Comparison of ENCODE assay signal across 18 cellular contexts in the genomic region with DNA sequence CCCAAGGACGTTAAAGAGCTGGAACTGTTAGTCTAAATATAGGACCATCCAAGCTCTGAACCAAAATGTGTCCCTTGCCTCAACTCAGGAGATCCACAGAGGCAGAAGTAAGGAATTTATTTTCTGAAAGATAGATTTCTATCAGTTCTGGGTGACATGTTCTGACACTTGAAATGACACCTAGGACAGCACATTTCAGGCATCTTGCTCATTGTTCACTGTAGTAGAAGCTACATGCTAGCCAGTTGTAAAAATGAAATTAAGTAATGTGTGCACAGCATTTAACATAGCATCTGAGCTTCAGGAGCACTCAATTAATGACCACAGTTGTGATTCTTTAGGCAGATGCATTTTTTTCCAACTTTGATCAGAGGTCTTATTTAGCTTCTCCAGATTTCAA. TPM values are rescaled to one million over a fixed set of nuclear protein-coding genes. Genes with fewer than 3 reads are reported as not detected.
DNase-seq lines count a peak whose midpoint lies in the region; ATAC-seq and TF ChIP-seq lines count a peak whose summit lies in the region.
"Had no signal": no experiment of that assay in that cellular context is flagged by ENCODE, and none has a peak within 500 bp of the region (broad histone marks: within the 10 kb centered on the region; RNA-seq: fewer than 3 reads in every experiment).

No MANE protein-coding gene starts in this region.

- H4K8ac ChIP-seq in H9 (replicated peaks; ENCODE audit: insufficient read length, low read depth, low read length) = no peak overlapping the region

- H2BK12ac ChIP-seq in H9 (ENCODE audit: insufficient read length, low read depth, low read length) = no peak overlapping the region

- H3K27me3 ChIP-seq in OCI-LY3 (ENCODE audit: low read depth, low read length) = peaks cover 56% of the 10 kb centered on the region
- H3K27me3 ChIP-seq in H9 (ENCODE audit: insufficient read depth, low read length) = no peaks in the 10 kb centered on the region; the same call in 1 of the 2 replicates

- H3K27me3 Mint-ChIP-seq in activated CD8-positive, alpha-beta memory T cell treated with anti-CD3 and anti-CD28 coated beads, Interleukin-2, amount 10 ng/mL, durations not matched to agents 7 days and 5 days = peaks cover 26% of the 10 kb centered on the region
- no peaks in the 10 kb centered on the region for H3K27me3 Mint-ChIP-seq in dendritic cell treated with granulocyte-macrophage colony-stimulating factor and Interleukin-4, amounts not matched to agents 40 ng/mL and 50 ng/mL, for 4 days
- H3K27me3 Mint-ChIP-seq in stimulated activated naive CD8-positive, alpha-beta T cell treated with anti-CD3 and anti-CD28 coated beads, Interleukin-15, amount 100 ng/mL, for 72 hours = peaks cover 45% of the 10 kb centered on the region
- peaks cover 25% of the 10 kb centered on the region for H3K27me3 Mint-ChIP-seq in H9 (ENCODE audit: low read depth)

- WGBS in H9 (ENCODE audit: extremely low coverage, insufficient read length, low lambda C conversion rate) = no CpG with 5 or more reads among the region's 1 CpG

- H4K20me1 ChIP-seq in OCI-LY3 (ENCODE audit: insufficient read depth, low read length) (no peaks in the 10 kb centered on the region), H9 (ENCODE audit: control insufficient read depth, insufficient read depth, insufficient read length) (no peaks in the 10 kb centered on the region)

- H3K36me3 ChIP-seq in OCI-LY3 (replicated peaks; ENCODE audit: low read depth, low read length) = no peaks in the 10 kb centered on the region
- H3K36me3 ChIP-seq: cardiac muscle cell, esophagus muscularis mucosa, transverse colon had no signal

- H3K9me3 ChIP-seq in OCI-LY3 (ENCODE audit: insufficient read depth, low read length) = no peaks in the 10 kb centered on the region
- no peaks in the 10 kb centered on the region for H3K9me3 ChIP-seq in H9 (ENCODE audit: control insufficient read depth, low read depth, low read length)
- H3K9me3 ChIP-seq: esophagus muscularis mucosa, mucosa of descending colon, transverse colon had no signal

- H2AK5ac ChIP-seq in H9 (ENCODE audit: insufficient read length, low read length) = no peak overlapping the region

- H3K18ac ChIP-seq in H9 (ENCODE audit: insufficient read length, low read depth, low read length) = no peak overlapping the region

- no peak overlapping the region for H4K91ac ChIP-seq in H9 (ENCODE audit: insufficient read length, low read depth, low read length)

- H3K27ac ChIP-seq in OCI-LY3 (ENCODE audit: low read length) (peak overlapping the region; percentile 87; the same call in 1 of the 2 replicates), H9 (ENCODE audit: insufficient read length, low read depth, low read length) (no peak overlapping the region)
- H3K27ac ChIP-seq: cardiac muscle cell, esophagus muscularis mucosa had no signal

- H3T11ph ChIP-seq in H9 (ENCODE audit: low read length) = no peak overlapping the region

- peak overlapping the region; percentile 37; the same call in 1 of the 2 replicates for H3K4me3 ChIP-seq in OCI-LY3 (ENCODE audit: low read length)
- H3K4me3 ChIP-seq: cardiac muscle cell, mucosa of descending colon had no signal

- H3K9ac ChIP-seq in OCI-LY3 (ENCODE audit: low read length) (peak overlapping the region; percentile 32), H9 (ENCODE audit: extremely low read depth, insufficient read length, low read length) (no peak overlapping the region)

- ATAC-seq in activated CD8-positive, alpha-beta memory T cell treated with anti-CD3 and anti-CD28 coated beads, Interleukin-2, amount 10 ng/mL, durations not matched to agents 7 days and 5 days = no peak
- ATAC-seq in stimulated activated naive CD8-positive, alpha-beta T cell treated with anti-CD3 and anti-CD28 coated beads, Interleukin-15, amount 100 ng/mL, for 72 hours = peak; percentile 21
- ATAC-seq: left colon, mucosa of descending colon had no signal

- H3K23ac ChIP-seq in H9 (ENCODE audit: insufficient read length, low read depth, low read length) = no peak overlapping the region

- no peak overlapping the region for H2BK15ac ChIP-seq in H9 (ENCODE audit: low read depth, low read length)

- peak overlapping the region; percentile 49 for H3K4me2 ChIP-seq in OCI-LY3 (ENCODE audit: low read length)
- H3K4me2 ChIP-seq in H9 (ENCODE audit: insufficient read depth, insufficient read length, low read length) = no peak overlapping the region

- H3K9me3 Mint-ChIP-seq in activated CD8-positive, alpha-beta memory T cell treated with anti-CD3 and anti-CD28 coated beads, Interleukin-2, amount 10 ng/mL, durations not matched to agents 7 days and 5 days (ENCODE audit: low read depth) = no peaks in the 10 kb centered on the region
- H3K9me3 Mint-ChIP-seq in dendritic cell treated with granulocyte-macrophage colony-stimulating factor and Interleukin-4, amounts not matched to agents 40 ng/mL and 50 ng/mL, for 4 days = no peaks in the 10 kb centered on the region
- H3K9me3 Mint-ChIP-seq in stimulated activated naive CD8-positive, alpha-beta T cell treated with anti-CD3 and anti-CD28 coated beads, Interleukin-15, amount 100 ng/mL, for 72 hours = no peaks in the 10 kb centered on the region
- no peaks in the 10 kb centered on the region for H3K9me3 Mint-ChIP-seq in H9

- peak overlapping the region; percentile 82 for H3K27ac Mint-ChIP-seq in activated CD8-positive, alpha-beta memory T cell treated with anti-CD3 and anti-CD28 coated beads, Interleukin-2, amount 10 ng/mL, durations not matched to agents 7 days and 5 days
- H3K27ac Mint-ChIP-seq in dendritic cell treated with granulocyte-macrophage colony-stimulating factor and Interleukin-4, amounts not matched to agents 40 ng/mL and 50 ng/mL, for 4 days = peak overlapping the region; percentile 75
- no peak overlapping the region for H3K27ac Mint-ChIP-seq in stimulated activated naive CD8-positive, alpha-beta T cell treated with anti-CD3 and anti-CD28 coated beads, Interleukin-15, amount 100 ng/mL, for 72 hours
- H3K27ac Mint-ChIP-seq in H9 = no peak overlapping the region

- H2AFZ ChIP-seq in OCI-LY3 (ENCODE audit: low read depth, low read length) = no peak overlapping the region
- H2AFZ ChIP-seq in H9 (ENCODE audit: low read length) = no peak overlapping the region

- no peak overlapping the region for H3K14ac ChIP-seq in H9 (ENCODE audit: insufficient read depth, low read length)

- H3K79me1 ChIP-seq in H9 (ENCODE audit: insufficient read depth, low read depth, low read length, poor library complexity, severe bottlenecking) = no peaks in the 10 kb centered on the region

- peaks cover 91% of the 10 kb centered on the region for H3K4me1 Mint-ChIP-seq in activated CD8-positive, alpha-beta memory T cell treated with anti-CD3 and anti-CD28 coated beads, Interleukin-2, amount 10 ng/mL, durations not matched to agents 7 days and 5 days
- H3K4me1 Mint-ChIP-seq in dendritic cell treated with granulocyte-macrophage colony-stimulating factor and Interleukin-4, amounts not matched to agents 40 ng/mL and 50 ng/mL, for 4 days (ENCODE audit: low read depth) = peaks cover 95% of the 10 kb centered on the region
- peaks cover 65% of the 10 kb centered on the region for H3K4me1 Mint-ChIP-seq in stimulated activated naive CD8-positive, alpha-beta T cell treated with anti-CD3 and anti-CD28 coated beads, Interleukin-15, amount 100 ng/mL, for 72 hours
- peaks cover 7 to 10% of the 10 kb centered on the region in 2 experiments for H3K4me1 Mint-ChIP-seq in H9

- CTCF ChIA-PET in activated CD8-positive, alpha-beta memory T cell treated with anti-CD3 and anti-CD28 coated beads, Interleukin-2, amount 10 ng/mL, durations not matched to agents 7 days and 5 days (lab: Charles Lee) = interaction anchor here (0.7 to 3.6 kb wide), 12 partner anchors 9 to 144 kb away, joined by 3 to 35 read pairs (median 4); partner anchors contain the start of gene CCR5

- no peaks in the 10 kb centered on the region for H3K79me2 ChIP-seq in OCI-LY3 (ENCODE audit: low read length)
- H3K79me2 ChIP-seq in H9 (ENCODE audit: insufficient read depth, low read length) = no peaks in the 10 kb centered on the region

- intact Hi-C loops in dendritic cell treated with granulocyte-macrophage colony-stimulating factor and Interleukin-4, amounts not matched to agents 40 ng/mL and 50 ng/mL, for 4 days (cut with micrococcal nuclease) = no loop called here

- TF ChIP-seq CTCF in OCI-LY3 (IDR thresholded peaks at IDR 0.05; ENCODE audit: low read depth, low read length) = no peak
- no peak for TF ChIP-seq CTCF in H9 (conservative IDR thresholded peaks at IDR 0.05)

- H3K4me1 ChIP-seq in OCI-LY3 (ENCODE audit: low read length) = peaks cover 80% of the 10 kb centered on the region
- H3K4me1 ChIP-seq in H9 (ENCODE audit: insufficient read depth, low read length) = 0 out of 2 replicates have a peak, but pooled peaks cover 2% of the 10 kb centered on the region

- H4K5ac ChIP-seq in H9 (ENCODE audit: insufficient read length, low read depth, low read length) = no peak overlapping the region

- H3K56ac ChIP-seq in H9 (ENCODE audit: insufficient read length, low read depth, low read length) = no peak overlapping the region

- no peak overlapping the region for H3K4ac ChIP-seq in H9 (ENCODE audit: low read depth, low read length)

- no peak overlapping the region for H2BK120ac ChIP-seq in H9 (ENCODE audit: low read depth, low read length, poor library complexity, severe bottlenecking)

- peaks cover 34% of the 10 kb centered on the region for H3K36me3 Mint-ChIP-seq in activated CD8-positive, alpha-beta memory T cell treated with anti-CD3 and anti-CD28 coated beads, Interleukin-2, amount 10 ng/mL, durations not matched to agents 7 days and 5 days
- peaks cover 14% of the 10 kb centered on the region for H3K36me3 Mint-ChIP-seq in dendritic cell treated with granulocyte-macrophage colony-stimulating factor and Interleukin-4, amounts not matched to agents 40 ng/mL and 50 ng/mL, for 4 days (ENCODE audit: low read depth)
- H3K36me3 Mint-ChIP-seq in H9 (ENCODE audit: insufficient read depth in 1 of 3, low read depth in 3 of 3) = no peaks in the 10 kb centered on the region

- peak overlapping the region; percentile 74 for H3K4me3 Mint-ChIP-seq in activated CD8-positive, alpha-beta memory T cell treated with anti-CD3 and anti-CD28 coated beads, Interleukin-2, amount 10 ng/mL, durations not matched to agents 7 days and 5 days
- peak overlapping the region; percentile 76 for H3K4me3 Mint-ChIP-seq in dendritic cell treated with granulocyte-macrophage colony-stimulating factor and Interleukin-4, amounts not matched to agents 40 ng/mL and 50 ng/mL, for 4 days
- peak overlapping the region in 1 of 2 donors; percentile 69 for H3K4me3 Mint-ChIP-seq in stimulated activated naive CD8-positive, alpha-beta T cell treated with anti-CD3 and anti-CD28 coated beads, Interleukin-15, amount 100 ng/mL, for 72 hours
- no peak overlapping the region for H3K4me3 Mint-ChIP-seq in H9

- no peak overlapping the region for H2BK5ac ChIP-seq in H9 (ENCODE audit: insufficient read length, low read length)

- H3K23me2 ChIP-seq in H9 (ENCODE audit: insufficient read length, low read depth, low read length, poor library complexity, severe bottlenecking) = no peaks in the 10 kb centered on the region

- no peak for DNase-seq in activated CD8-positive, alpha-beta memory T cell treated with anti-CD3 and anti-CD28 coated beads, Interleukin-2, amount 10 ng/mL, durations not matched to agents 7 days and 5 days
- DNase-seq in activated CD8-positive, alpha-beta memory T cell treated with anti-CD3 and anti-CD28 coated beads, Interleukin-2, amount 50 U/mL, for 48 hours = no peak
- no peak for DNase-seq in stimulated activated naive CD8-positive, alpha-beta T cell treated with anti-CD3 and anti-CD28 coated beads, Interleukin-15, amount 100 ng/mL, for 72 hours
- DNase-seq in NCI-H69 (lab: John Stamatoyannopoulos, UW) (no peak), H9 (no peak), putamen (ENCODE audit: low spot score) (no peak)
- DNase-seq: KBM-7, left colon, mucosa of descending colon, NCI-H1092 treated with DMSO at 0.1 percent for 48 hours, NCI-H510A treated with DMSO at 0.1 percent for 48 hours, occipital lobe, transverse colon had no signal

- H2BK20ac ChIP-seq in H9 (ENCODE audit: low read depth, low read length, poor library complexity, severe bottlenecking) = no peak overlapping the region

RNA-seq across cellular contexts. Expression of gene CCR2, which starts 0.6 kb away (rescaled TPM):
- 10 to 100 TPM; 37.9 to 80.1 TPM for total RNA-seq in activated CD8-positive, alpha-beta memory T cell treated with anti-CD3 and anti-CD28 coated beads, Interleukin-2, amount 10 ng/mL, durations not matched to agents 7 days and 5 days
- total RNA-seq in H9 (2021) = not detected in 2 replicates
- total RNA-seq: cardiac muscle cell, G401 had no signal

RNA-seq across cellular contexts. Expression of gene CCR5, which starts 16.3 kb away (rescaled TPM):
- 10 to 100 TPM; 87.0 to 99.8 TPM for total RNA-seq in activated CD8-positive, alpha-beta memory T cell treated with anti-CD3 and anti-CD28 coated beads, Interleukin-2, amount 10 ng/mL, durations not matched to agents 7 days and 5 days
- not detected in 2 replicates for total RNA-seq in H9 (2021)
- total RNA-seq: cardiac muscle cell had no signal

RNA-seq across cellular contexts. Expression of gene CCRL2, which starts 52.6 kb away (rescaled TPM):
- 10 to 100 TPM in 1 of 2 experiments, 1 to 10 TPM in 1; 10.0 to 11.9 TPM for total RNA-seq in activated CD8-positive, alpha-beta memory T cell treated with anti-CD3 and anti-CD28 coated beads, Interleukin-2, amount 10 ng/mL, durations not matched to agents 7 days and 5 days
- total RNA-seq in H9 (2021) = not detected in 2 replicates

Comparison
In these comparisons a context has a peak if more than half of its experiments do, and no peak if none do; other contexts are left out.
1. H3K27ac Mint-ChIP-seq: peak in activated CD8-positive, alpha-beta memory T cell treated with anti-CD3 and anti-CD28 coated beads, Interleukin-2, amount 10 ng/mL, durations not matched to agents 7 days and 5 days (single experiment) and dendritic cell treated with granulocyte-macrophage colony-stimulating factor and Interleukin-4, amounts not matched to agents 40 ng/mL and 50 ng/mL, for 4 days (single experiment); none in stimulated activated naive CD8-positive, alpha-beta T cell treated with anti-CD3 and anti-CD28 coated beads, Interleukin-15, amount 100 ng/mL, for 72 hours (0 of 2) and H9 (0 of 3).
2. H3K4me3 Mint-ChIP-seq: peak in activated CD8-positive, alpha-beta memory T cell treated with anti-CD3 and anti-CD28 coated beads, Interleukin-2, amount 10 ng/mL, durations not matched to agents 7 days and 5 days (single experiment) and dendritic cell treated with granulocyte-macrophage colony-stimulating factor and Interleukin-4, amounts not matched to agents 40 ng/mL and 50 ng/mL, for 4 days (single experiment); none in H9 (0 of 2).
3. RNA of gene CCR2, which starts 0.6 kb away (total RNA-seq): 37.9 to 80.1 TPM in activated CD8-positive, alpha-beta memory T cell treated with anti-CD3 and anti-CD28 coated beads, Interleukin-2, amount 10 ng/mL, durations not matched to agents 7 days and 5 days; not detected in H9; every median in the first group is over 10 times any median in the second.
4. RNA of gene CCR5, which starts 16.3 kb away (total RNA-seq): 87.0 to 99.8 TPM in activated CD8-positive, alpha-beta memory T cell treated with anti-CD3 and anti-CD28 coated beads, Interleukin-2, amount 10 ng/mL, durations not matched to agents 7 days and 5 days; not detected in H9; every median in the first group is over 10 times any median in the second.